In genomic region chr18:8975624-8976023, GRCh38 we compare ENCODE assay signal across 22 cellular contexts.
"Had no signal": no experiment of that assay in that cellular context is flagged by ENCODE, and none has a peak within 500 bp of the region (broad histone marks: within the 10 kb centered on the region; RNA-seq: fewer than 3 reads in every experiment).

No MANE protein-coding gene starts in this region.

- H3K27ac ChIP-seq: brain microvascular endothelial cell, cardiac muscle cell had no signal

- DNase-seq: activated B cell treated with CpG ODN at 0.5 μM for 24 hours; activated CD4-positive, alpha-beta memory T cell treated with anti-CD3 and anti-CD28 coated beads, Interleukin-2, amount 10 ng/mL, durations not matched to agents 7 days and 5 days; activated CD4-positive, alpha-beta T cell treated with anti-CD3 and anti-CD28 coated beads, Interleukin-2, amount 50 U/mL, for 1 hour; activated gamma-delta T cell treated with Interleukin-2 at 50 U/mL for 16 hours; activated naive CD4-positive, alpha-beta T cell treated with anti-CD3 and anti-CD28 coated beads, Interleukin-2, amount 10 ng/mL, durations not matched to agents 7 days and 5 days; activated naive CD8-positive, alpha-beta T cell treated with anti-CD3 and anti-CD28 coated beads for 36 hours; activated T-cell treated with anti-CD3 and anti-CD28 coated beads for 4 hours; activated T-cell treated with anti-CD3 and anti-CD28 coated beads, Interleukin-2, amount 50 U/mL, for 72 hours; brain microvascular endothelial cell; cerebellar nuclear complex; Karpas-422; NCI-H1105 treated with DMSO at 0.1 percent for 48 hours; NCI-H1436 treated with DMSO at 0.1 percent for 48 hours; NCI-H187; NCI-H2081; NCI-H510A treated with DMSO at 0.1 percent for 48 hours; NCI-H69; PC-3; SHP77 treated with DMSO at 0.1 percent for 48 hours; T-helper 17 cell; T-helper 9 cell had no signal

- H3K4me3 ChIP-seq: cardiac muscle cell had no signal

- ATAC-seq: activated T-cell treated with anti-CD3 and anti-CD28 coated beads, Interleukin-2, amount 50 U/mL, for 72 hours; PC-3; T-helper 17 cell had no signal

- H3K27me3 ChIP-seq: brain microvascular endothelial cell, cardiac muscle cell had no signal

- H3K36me3 ChIP-seq: brain microvascular endothelial cell, cardiac muscle cell had no signal
